Comparison of ENCODE assay signal across 29 cellular contexts in genomic region chr1:246262281-246262680, GRCh38.
"Had no signal": no experiment of that assay in that cellular context is flagged by ENCODE, and none has a peak within 500 bp of the region (broad histone marks: within the 10 kb centered on the region; RNA-seq: fewer than 3 reads in every experiment).

No MANE protein-coding gene starts in this region.

- H3K4me2 ChIP-seq: smooth muscle cell had no signal

- H3K27me3 ChIP-seq: breast epithelium, neutrophil, ovary, sigmoid colon, upper lobe of left lung had no signal

- DNase-seq: activated CD4-positive, alpha-beta T cell treated with anti-CD3 and anti-CD28 coated beads for 4 hours; activated CD4-positive, alpha-beta T cell treated with anti-CD3 and anti-CD28 coated beads, Interleukin-2, amount 50 U/mL, for 4 hours; activated naive CD4-positive, alpha-beta T cell; activated T-cell treated with anti-CD3 and anti-CD28 coated beads for 4 hours; activated T-cell treated with anti-CD3 and anti-CD28 coated beads, Interleukin-2, amount 50 U/mL, for 72 hours; dermis blood vessel endothelial cell; effector CD4-positive, alpha-beta T cell; foreskin melanocyte; left cardiac atrium; naive B cell; nephron progenitor cell; ovary; retina; sigmoid colon; stimulated activated CD4-positive, alpha-beta T cell treated with anti-CD3 and anti-CD28 coated beads, Interleukin-1b, Interleukin-23, amount 100 ng/mL, for 48 hours; stimulated activated CD4-positive, alpha-beta T cell treated with anti-CD3 and anti-CD28 coated beads, Interleukin-4, amount 100 ng/mL, for 4 hours; stimulated activated CD8-positive, alpha-beta memory T cell treated with anti-CD3 and anti-CD28 coated beads, Interleukin-4, amount 100 ng/mL, for 48 hours; stimulated activated naive CD8-positive, alpha-beta T cell treated with anti-CD3 and anti-CD28 coated beads, Interleukin-15, amount 100 ng/mL, for 72 hours; substantia nigra; upper lobe of left lung had no signal

- H3K4me1 ChIP-seq: breast epithelium, sigmoid colon, upper lobe of left lung had no signal

- H3K9me3 ChIP-seq: ovary, sigmoid colon had no signal

- ATAC-seq: activated naive CD4-positive, alpha-beta T cell treated with anti-CD3 and anti-CD28 coated beads, Interleukin-2, amount 50 U/mL, for 72 hours; activated T-cell treated with anti-CD3 and anti-CD28 coated beads, Interleukin-2, amount 50 U/mL, for 72 hours; left cardiac atrium; stimulated activated memory B cell treated with anti-CD40 and anti-IgM and Interleukin-4, amounts not matched to agents 10 μg/mL and 1 μg/mL and 100 μg/mL, for 72 hours; stimulated activated naive CD8-positive, alpha-beta T cell treated with anti-CD3 and anti-CD28 coated beads, Interleukin-15, amount 100 ng/mL, for 72 hours had no signal

- H3K4me3 ChIP-seq: breast epithelium, ovary, sigmoid colon, smooth muscle cell, upper lobe of left lung had no signal

- FAIRE-seq: colon, endometrium, keratinocyte had no signal

- H3K36me3 ChIP-seq: breast epithelium, neutrophil, ovary, sigmoid colon, upper lobe of left lung had no signal

- H3K27ac ChIP-seq: breast epithelium, neutrophil, ovary, sigmoid colon, upper lobe of left lung, VCaP had no signal
